In the genomic region with DNA sequence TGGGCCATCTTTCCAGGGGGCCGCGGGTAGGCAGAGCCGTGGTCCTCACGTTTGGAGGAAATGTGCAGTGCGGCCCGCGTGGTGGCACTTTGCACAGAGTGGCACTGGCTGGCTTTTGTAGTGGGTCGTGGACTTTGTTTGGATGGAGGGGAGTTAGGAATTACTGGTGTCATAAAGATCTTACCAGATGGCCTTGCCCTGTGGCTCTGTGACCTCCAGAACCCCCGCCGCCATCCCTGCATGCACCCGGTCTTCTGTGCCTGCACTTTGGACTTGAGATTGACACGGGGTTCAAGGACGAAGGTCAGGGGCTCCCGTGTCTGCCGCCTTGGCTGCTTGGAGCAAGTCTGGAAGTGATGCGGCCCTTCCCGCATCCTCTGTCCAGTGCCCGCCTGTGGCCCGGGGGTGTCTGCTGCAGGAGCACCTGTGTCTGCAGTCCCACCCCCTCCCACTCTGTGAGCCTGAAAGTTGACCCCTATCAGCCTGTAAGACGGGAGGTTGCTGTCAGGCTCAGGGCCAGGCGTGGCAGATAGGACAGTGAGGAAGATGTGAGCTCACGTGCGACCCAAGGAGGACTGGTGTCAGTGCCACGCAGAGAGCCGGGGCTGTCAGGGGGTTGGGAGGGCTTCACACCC, we compare ENCODE assay signal across 8 cellular contexts. TPM values are rescaled to one million over a fixed set of nuclear protein-coding genes. Genes with fewer than 3 reads are reported as not detected.
A peak's percentile ranks its signal among the peaks of the same experiment; 100 is the strongest.
DNase-seq lines count a peak whose midpoint lies in the region; ATAC-seq and TF ChIP-seq lines count a peak whose summit lies in the region.

No MANE protein-coding gene starts in this region.

- no peak for TF ChIP-seq POLR2A in prostate gland (IDR thresholded peaks at IDR 0.05)

- no peaks in the 10 kb centered on the region for H3K27me3 ChIP-seq in CD8-positive, alpha-beta T cell (ENCODE audit: insufficient read depth, low read length)
- no peaks in the 10 kb centered on the region for H3K27me3 ChIP-seq in prostate gland (replicated peaks; ENCODE audit: insufficient read depth)

- no peak overlapping the region for H3K27ac ChIP-seq in CD8-positive, alpha-beta T cell (ENCODE audit: low read depth, low read length)
- no peak overlapping the region for H3K27ac ChIP-seq in SK-N-MC
- peak overlapping the region; percentile 60 to 83 for H3K27ac ChIP-seq in prostate gland

- peak overlapping the region; percentile 92 for H3K9ac ChIP-seq in SK-N-MC (ENCODE audit: insufficient read length)

- H3K27ac Mint-ChIP-seq in CD8-positive, alpha-beta T cell, result peak overlapping the region; percentile 47

- no peak for DNase-seq in CD8-positive, alpha-beta T cell
- DNase-seq in SK-N-MC (ENCODE audit: low read depth, low spot score), result no peak
- no peak for DNase-seq in foreskin fibroblast
- no peak for DNase-seq in prostate gland (ENCODE audit: low spot score)
- no peak for DNase-seq in activated CD8-positive, alpha-beta memory T cell treated with anti-CD3 and anti-CD28 coated beads, Interleukin-2, amount 50 U/mL, for 4 hours
- no peak for DNase-seq in hepatic stellate cell (ENCODE audit: low spot score)
- DNase-seq in NCI-H446 (lab: John Stamatoyannopoulos, UW), result no peak

- POLR2A ChIA-PET in CD8-positive, alpha-beta T cell (lab: Charles Lee), result interaction anchor here (1.2 kb wide), 1 partner anchor 21 kb away, joined by 3 read pairs; no protein-coding TSS in a partner anchor

- H3K9me3 ChIP-seq in CD8-positive, alpha-beta T cell (ENCODE audit: low read length), result no peaks in the 10 kb centered on the region
- H3K9me3 ChIP-seq in SK-N-MC (ENCODE audit: low read depth, low read length) (no peaks in the 10 kb centered on the region), prostate gland (no peaks in the 10 kb centered on the region)

- peak; percentile 1 for ATAC-seq in CD8-positive, alpha-beta T cell
- no peak for ATAC-seq in GM18498 (IDR thresholded peaks at IDR 0.05; ENCODE audit: unreplicated experiment)

- no peaks in the 10 kb centered on the region for H3K9me3 Mint-ChIP-seq in CD8-positive, alpha-beta T cell

- peaks cover 24% of the 10 kb centered on the region for H3K4me1 Mint-ChIP-seq in CD8-positive, alpha-beta T cell (ENCODE audit: low read depth)

- WGBS in prostate gland, result 37% methylated on average over 25 of the region's 25 CpGs

- H3K4me3 ChIP-seq in CD8-positive, alpha-beta T cell (ENCODE audit: low read depth, low read length), result no peak overlapping the region
- H3K4me3 ChIP-seq in SK-N-MC (peak overlapping the region; percentile 90), foreskin fibroblast (ENCODE audit: low read depth in 1 of 2, low read length in 2 of 2) (peak overlapping the region; percentile 79 to 96), prostate gland (peak overlapping the region; percentile 72 to 92)

- CTCF ChIA-PET in CD8-positive, alpha-beta T cell (lab: Charles Lee), result interaction anchor here (1.1 to 4.8 kb wide), 5 partner anchors 8 to 209 kb away, joined by 3 to 29 read pairs (median 15); no protein-coding TSS in a partner anchor

- intact Hi-C loops in CD8-positive, alpha-beta T cell (cut with DNase I, micrococcal nuclease), result no loop called here
- intact Hi-C loops in prostate gland (cut with DNase I), result no loop called here

- no peak for TF ChIP-seq CTCF in CD8-positive, alpha-beta T cell (IDR thresholded peaks at IDR 0.05)
- TF ChIP-seq CTCF in foreskin fibroblast (IDR thresholded peaks at IDR 0.05; ENCODE audit: low read depth, low read length) (no peak), prostate gland (IDR thresholded peaks at IDR 0.05) (no peak)

- H3K4me1 ChIP-seq in CD8-positive, alpha-beta T cell (ENCODE audit: insufficient read depth, low read length), result peaks cover 42% of the 10 kb centered on the region
- H3K4me1 ChIP-seq in prostate gland (replicated peaks), result peaks cover 36% of the 10 kb centered on the region

- H3K4me3 Mint-ChIP-seq in CD8-positive, alpha-beta T cell, result peak overlapping the region; percentile 77

- H3K36me3 Mint-ChIP-seq in CD8-positive, alpha-beta T cell, result no peaks in the 10 kb centered on the region

- H3K27me3 Mint-ChIP-seq in CD8-positive, alpha-beta T cell (ENCODE audit: low read depth), result peaks cover 6% of the 10 kb centered on the region

- H3K36me3 ChIP-seq in CD8-positive, alpha-beta T cell (ENCODE audit: insufficient read depth, low read length), result no peaks in the 10 kb centered on the region
- H3K36me3 ChIP-seq in SK-N-MC (ENCODE audit: insufficient read depth, low read length) (no peaks in the 10 kb centered on the region), prostate gland (no peaks in the 10 kb centered on the region)

RNA-seq across cellular contexts. Expression of gene GNA11, which starts 2.2 kb away (rescaled TPM):
- total RNA-seq in CD8-positive, alpha-beta T cell, result 1 to 10 TPM; 2.3 to 2.6 TPM
- 100 to 1,000 TPM in 1 of 2 donors, 10 to 100 TPM in 1; 61.3 to 117 TPM for total RNA-seq in prostate gland

RNA-seq across cellular contexts. Expression of gene TLE5, which starts 34.1 kb away (rescaled TPM):
- 100 to 1,000 TPM; 637 to 677 TPM for total RNA-seq in CD8-positive, alpha-beta T cell
- total RNA-seq in prostate gland, result 100 to 1,000 TPM; 546 to 767 TPM

RNA-seq across cellular contexts. Expression of gene GNA15, which starts 39.4 kb away (rescaled TPM):
- total RNA-seq in CD8-positive, alpha-beta T cell, result 1 to 10 TPM; 6.2 to 6.7 TPM
- 10 to 100 TPM; 11.1 to 13.3 TPM for total RNA-seq in prostate gland

Comparison
In these comparisons a context has a peak if more than half of its experiments do, and no peak if none do; other contexts are left out.
1. H3K27ac ChIP-seq: peak in prostate gland (2 of 2); none in CD8-positive, alpha-beta T cell (single experiment) and SK-N-MC (single experiment).
2. RNA of gene GNA11, which starts 2.2 kb away (total RNA-seq): 61.3 to 117 TPM in prostate gland; 2.3 to 2.6 TPM in CD8-positive, alpha-beta T cell; every median in the first group is over 10 times any median in the second.